Comparison of ENCODE assay signal across 8 cellular contexts in the genomic region with DNA sequence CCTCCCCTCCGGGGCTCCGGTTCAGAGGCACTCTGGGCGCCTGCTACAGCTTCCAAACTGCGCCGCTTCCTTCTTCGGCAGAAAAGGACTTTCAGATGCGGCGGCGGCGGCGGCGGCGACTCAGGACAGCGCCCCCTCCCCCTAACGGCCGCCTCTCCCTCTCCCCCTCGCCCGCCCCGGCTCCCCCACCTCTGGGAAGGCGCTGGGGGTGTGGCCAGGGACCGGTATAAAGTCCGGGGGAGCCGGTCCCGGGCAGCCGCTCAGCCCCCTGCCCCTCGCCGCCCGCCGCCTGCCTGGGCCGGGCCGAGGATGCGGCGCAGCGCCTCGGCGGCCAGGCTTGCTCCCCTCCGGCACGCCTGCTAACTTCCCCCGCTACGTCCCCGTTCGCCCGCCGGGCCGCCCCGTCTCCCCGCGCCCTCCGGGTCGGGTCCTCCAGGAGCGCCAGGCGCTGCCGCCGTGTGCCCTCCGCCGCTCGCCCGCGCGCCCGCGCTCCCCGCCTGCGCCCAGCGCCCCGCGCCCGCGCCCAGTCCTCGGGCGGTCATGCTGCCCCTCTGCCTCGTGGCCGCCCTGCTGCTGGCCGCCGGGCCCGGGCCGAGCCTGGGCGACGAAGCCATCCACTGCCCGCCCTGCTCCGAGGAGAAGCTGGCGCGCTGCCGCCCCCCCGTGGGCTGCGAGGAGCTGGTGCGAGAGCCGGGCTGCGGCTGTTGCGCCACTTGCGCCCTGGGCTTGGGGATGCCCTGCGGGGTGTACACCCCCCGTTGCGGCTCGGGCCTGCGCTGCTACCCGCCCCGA. TPM values are rescaled to one million over a fixed set of nuclear protein-coding genes. Genes with fewer than 3 reads are reported as not detected.
DNase-seq lines count a peak whose midpoint lies in the region; ATAC-seq and TF ChIP-seq lines count a peak whose summit lies in the region.

Gene IGFBP4, plus strand, starts transcription at position 255 of the 792 bp plus-strand sequence. Its CDS starts 286 bp downstream, at position 541.

- H4K20me1 ChIP-seq in OCI-LY7 (ENCODE audit: insufficient read depth, low read length) = no peaks in the 10 kb centered on the region

- H3K27ac ChIP-seq in OCI-LY7 (ENCODE audit: low read depth, low read length, poor library complexity, severe bottlenecking) = no peak within 1 kb of the TSS

- H3K4me2 ChIP-seq in OCI-LY7 (ENCODE audit: low read length) = no peak within 1 kb of the TSS; the same call in 1 of the 2 replicates

- peaks cover 17% of the 10 kb centered on the region for H3K36me3 ChIP-seq in BJ (ENCODE audit: control insufficient read depth, insufficient read depth, low read length)
- H3K36me3 ChIP-seq in OCI-LY7 (ENCODE audit: insufficient read depth, low read length) = no peaks in the 10 kb centered on the region
- no peaks in the 10 kb centered on the region for H3K36me3 ChIP-seq in mucosa of descending colon (ENCODE audit: low read depth)

- H3K4me1 ChIP-seq in OCI-LY7 (ENCODE audit: insufficient read depth, low read length, poor library complexity, severe bottlenecking) (no peaks in the 10 kb centered on the region), mucosa of descending colon (ENCODE audit: low read depth) (peaks cover 34% of the 10 kb centered on the region)

- POLR2A ChIA-PET in BJ (lab: Charles Lee) = interaction anchor here (0.6 to 0.7 kb wide), 4 partner anchors 8 to 1247 kb away, joined by 3 to 5 read pairs (median 4); no protein-coding TSS in a partner anchor
- POLR2A ChIA-PET in OCI-LY7 (lab: Charles Lee) = no interaction called here

- no peaks in the 10 kb centered on the region for H3K27me3 ChIP-seq in BJ (ENCODE audit: control insufficient read depth, insufficient read depth, low read length)

- ATAC-seq in HG02642 (IDR thresholded peaks at IDR 0.05; ENCODE audit: poor library complexity, unreplicated experiment) (peak; percentile 41), mucosa of descending colon (peak; percentile 66), GM21528 (IDR thresholded peaks at IDR 0.05; ENCODE audit: low FRiP score, unreplicated experiment) (no peak)

- intact Hi-C loops in OCI-LY7 (cut with micrococcal nuclease; ENCODE audit: unreplicated experiment) = loop anchor here (5.0 kb wide), 1 partner anchor 86 kb away; no protein-coding TSS in a partner anchor
- intact Hi-C loops in mucosa of descending colon (cut with DNase I, micrococcal nuclease) = loop anchor here (5.0 to 10.0 kb wide), 2 partner anchors 89 to 91 kb away; no protein-coding TSS in a partner anchor

- H3K9me2 ChIP-seq in OCI-LY7 (ENCODE audit: insufficient read depth, low read length) = no peaks in the 10 kb centered on the region

- DNase-seq in BJ (ENCODE audit: low read depth) (no peak), OCI-LY7 (ENCODE audit: low spot score) (peak; percentile 20), epithelial cell of proximal tubule (ENCODE audit: low read depth) (no peak), mucosa of descending colon (peak; percentile 88 to 90 (median 89))
- DNase-seq in activated T-cell treated with anti-CD3 and anti-CD28 coated beads, Interleukin-2, amount 50 U/mL, for 1 hour = peak; percentile 77
- DNase-seq in stimulated activated CD8-positive, alpha-beta memory T cell treated with anti-CD3 and anti-CD28 coated beads, Interleukin-7, amount 100 ng/mL, for 1 hour (ENCODE audit: low read depth in 2 of 2) = peak; percentile 38 to 40

- CTCF ChIA-PET in BJ (lab: Yijun Ruan, JAX) = interaction anchor here (0.6 to 8.8 kb wide), 21 partner anchors 8 to 141 kb away, joined by 3 to 113 read pairs (median 4); partner anchors contain the start of genes TNS4 and TOP2A
- CTCF ChIA-PET in OCI-LY7 (lab: Charles Lee; ENCODE audit: unreplicated experiment) = no interaction called here

- H3K9me3 ChIP-seq in OCI-LY7 (ENCODE audit: low read length) (no peaks in the 10 kb centered on the region), mucosa of descending colon (no peaks in the 10 kb centered on the region)

- H3K4me3 ChIP-seq in BJ (ENCODE audit: low read depth, low read length) = peak within 1 kb of the TSS; percentile 95
- H3K4me3 ChIP-seq in OCI-LY7 (ENCODE audit: low read depth, low read length, poor library complexity, severe bottlenecking) = no peak within 1 kb of the TSS
- peak within 1 kb of the TSS; percentile 91 for H3K4me3 ChIP-seq in epithelial cell of proximal tubule (ENCODE audit: low read depth, low read length)
- H3K4me3 ChIP-seq in mucosa of descending colon = peak within 1 kb of the TSS; percentile 44

- no peak within 1 kb of the TSS for H2AFZ ChIP-seq in OCI-LY7 (ENCODE audit: low read length)

- no peaks in the 10 kb centered on the region for H3K79me2 ChIP-seq in OCI-LY7 (ENCODE audit: insufficient read depth, low read depth, low read length)

- peak; percentile 35 for TF ChIP-seq CTCF in BJ (IDR thresholded peaks at IDR 0.05; ENCODE audit: insufficient read depth, low read depth, low read length)
- TF ChIP-seq CTCF in OCI-LY7 (conservative IDR thresholded peaks at IDR 0.05; ENCODE audit: low read length) = peak; percentile 41; the same call in 1 of the 2 replicates
- peak; percentile 50 for TF ChIP-seq CTCF in epithelial cell of proximal tubule (conservative IDR thresholded peaks at IDR 0.05; ENCODE audit: low read depth, low read length)
- peak; percentile 46 for TF ChIP-seq CTCF in mucosa of descending colon (IDR thresholded peaks at IDR 0.05)

- no TSS peak for BruUV-seq in OCI-LY7 (replicated peaks; lab: Mats Ljungman, UMichigan)

RNA-seq across cellular contexts. Expression of gene IGFBP4, which starts in this region (rescaled TPM):
- 816 and 1,200 TPM in 2 replicates for polyA plus RNA-seq in BJ (2011; rRNA removed)
- polyA minus RNA-seq in BJ (2011; rRNA and poly(A)+ RNA removed) = 926 and 963 TPM in 2 replicates
- not detected in 2 replicates for total RNA-seq in OCI-LY7 (2014; rRNA removed; shearing (Covaris generic))
- total RNA-seq in OCI-LY7 (2022) = not detected in 2 replicates
- 57.6 and 67.7 TPM in 2 replicates for total RNA-seq in epithelial cell of proximal tubule
- total RNA-seq in mucosa of descending colon = 100 to 1,000 TPM; 215 to 459 (median 244) TPM

Comparison
In these comparisons a context has a peak if more than half of its experiments do, and no peak if none do; other contexts are left out.
1. RNA of gene IGFBP4 (total RNA-seq): 215 to 459 TPM in mucosa of descending colon and 57.6 to 67.7 TPM in epithelial cell of proximal tubule; not detected in OCI-LY7; every median in the first group is over 10 times any median in the second.
2. Peak in DNase-seq in OCI-LY7; RNA of the gene not detected or under 1 TPM.
3. DNase-seq: peak in activated T-cell treated with anti-CD3 and anti-CD28 coated beads, Interleukin-2, amount 50 U/mL, for 1 hour (single experiment), mucosa of descending colon (3 of 3) and stimulated activated CD8-positive, alpha-beta memory T cell treated with anti-CD3 and anti-CD28 coated beads, Interleukin-7, amount 100 ng/mL, for 1 hour (2 of 2); none in BJ (single experiment) and epithelial cell of proximal tubule (single experiment).
4. Peak in every context shown above with its lines, with median percentiles within 50 percentile points of each other: CTCF ChIP-seq.